Comparison of ENCODE assay signal across 14 cellular contexts in genomic region chr17:57326348-57326747, GRCh38.
DNase-seq lines count a peak whose midpoint lies in the region; ATAC-seq and TF ChIP-seq lines count a peak whose summit lies in the region.
"Had no signal": no experiment of that assay in that cellular context is flagged by ENCODE, and none has a peak within 500 bp of the region (broad histone marks: within the 10 kb centered on the region; RNA-seq: fewer than 3 reads in every experiment).

No MANE protein-coding gene starts in this region.

- H3K27ac ChIP-seq in DND-41 (ENCODE audit: low read length) (peak overlapping the region; percentile 47), Karpas-422 (ENCODE audit: low read length) (peak overlapping the region; percentile 23), hepatocyte (peak overlapping the region; percentile 70), psoas muscle (peak overlapping the region; percentile 36)

- H3K4me3 ChIP-seq in DND-41 (ENCODE audit: low read depth in 1 of 2, low read length in 2 of 2) (no peak overlapping the region), Karpas-422 (ENCODE audit: low read length) (no peak overlapping the region), hepatocyte (no peak overlapping the region), psoas muscle (no peak overlapping the region)

- H3K4me2 ChIP-seq in DND-41 (ENCODE audit: insufficient read depth, low read length) (no peak overlapping the region), Karpas-422 (ENCODE audit: low read depth, low read length, poor library complexity, severe bottlenecking) (no peak overlapping the region), hepatocyte (no peak overlapping the region)

- no peaks in the 10 kb centered on the region for H3K9me2 ChIP-seq in Karpas-422 (replicated peaks; ENCODE audit: insufficient read depth, low read length)
- H3K9me2 ChIP-seq in hepatocyte (replicated peaks; ENCODE audit: insufficient read depth): no peaks in the 10 kb centered on the region

- peaks cover 98% of the 10 kb centered on the region for H3K36me3 ChIP-seq in DND-41 (ENCODE audit: insufficient read depth, low read length)
- no peaks in the 10 kb centered on the region; the same call in 1 of the 2 replicates for H3K36me3 ChIP-seq in Karpas-422 (ENCODE audit: insufficient read depth, low read length)
- no peaks in the 10 kb centered on the region for H3K36me3 ChIP-seq in hepatocyte (replicated peaks; ENCODE audit: insufficient read depth, low read depth)
- no peaks in the 10 kb centered on the region for H3K36me3 ChIP-seq in psoas muscle (ENCODE audit: insufficient read depth in 1 of 2, low read depth in 1 of 2)

- H4K20me1 ChIP-seq in DND-41 (ENCODE audit: insufficient read depth, low read length): peaks cover 92% of the 10 kb centered on the region
- peaks cover 4% of the 10 kb centered on the region; the same call in 1 of the 2 replicates for H4K20me1 ChIP-seq in Karpas-422 (ENCODE audit: insufficient read depth, low read depth, low read length)
- peaks cover 3% of the 10 kb centered on the region for H4K20me1 ChIP-seq in hepatocyte (ENCODE audit: insufficient read depth, poor library complexity, severe bottlenecking)

- H3K9ac ChIP-seq in DND-41 (ENCODE audit: low read depth, low read length) (no peak overlapping the region), Karpas-422 (ENCODE audit: low read length) (no peak overlapping the region; the same call in 1 of the 2 replicates)

- DNase-seq in DND-41 (no peak), Karpas-422 (no peak), hepatocyte (ENCODE audit: low spot score) (peak; percentile 26), psoas muscle (no peak), anterior cingulate cortex (lab: John Stamatoyannopoulos, UW) (no peak), DMS79 (lab: John Stamatoyannopoulos, UW) (no peak)
- DNase-seq: ACHN, C1 segment of cervical spinal cord, GDM1, NCI-H1694 treated with DMSO at 0.1 percent for 48 hours, NCI-H510A treated with DMSO at 0.1 percent for 48 hours, NCI-H82, OCI-M1 had no signal

- TF ChIP-seq CTCF in DND-41 (IDR thresholded peaks at IDR 0.05; ENCODE audit: borderline replicate concordance, extremely low read depth, low read length, poor library complexity, severe bottlenecking): no peak
- no peak for TF ChIP-seq CTCF in hepatocyte (IDR thresholded peaks at IDR 0.05; ENCODE audit: poor library complexity)
- TF ChIP-seq CTCF in psoas muscle (IDR thresholded peaks at IDR 0.05): no peak

- H3K9me3 ChIP-seq in DND-41 (ENCODE audit: insufficient read depth, low read length, severe bottlenecking) (no peaks in the 10 kb centered on the region), Karpas-422 (ENCODE audit: low read length) (no peaks in the 10 kb centered on the region), hepatocyte (ENCODE audit: low read depth) (no peaks in the 10 kb centered on the region), psoas muscle (no peaks in the 10 kb centered on the region)

- H2AFZ ChIP-seq in DND-41 (ENCODE audit: low read depth, low read length) (no peak overlapping the region), Karpas-422 (ENCODE audit: low read length) (no peak overlapping the region), hepatocyte (no peak overlapping the region)

- intact Hi-C loops in psoas muscle (cut with DNase I): no loop called here

- ATAC-seq in DND-41 (ENCODE audit: insufficient read depth, low read depth) (no peak), psoas muscle (no peak), HG02970 (IDR thresholded peaks at IDR 0.05; ENCODE audit: low FRiP score, unreplicated experiment) (no peak)

- WGBS in hepatocyte (ENCODE audit: low lambda C conversion rate, missing lambda C conversion rate): 76% methylated on average over 2 of the region's 2 CpGs
- WGBS in psoas muscle, 3 donors: 89 to 97% (median 96%) methylated on average over 2 of the region's 2 CpGs

- peaks cover 49% of the 10 kb centered on the region for H3K4me1 ChIP-seq in DND-41 (ENCODE audit: insufficient read depth, low read length)
- H3K4me1 ChIP-seq in Karpas-422 (ENCODE audit: low read length): peaks cover 39% of the 10 kb centered on the region
- no peaks in the 10 kb centered on the region for H3K4me1 ChIP-seq in hepatocyte (ENCODE audit: insufficient read depth)
- H3K4me1 ChIP-seq in psoas muscle: peaks cover 60% of the 10 kb centered on the region

- peaks cover 100% of the 10 kb centered on the region for H3K79me2 ChIP-seq in DND-41 (ENCODE audit: insufficient read depth, low read length)
- peaks cover 98% of the 10 kb centered on the region for H3K79me2 ChIP-seq in Karpas-422 (ENCODE audit: low read length)
- H3K79me2 ChIP-seq in hepatocyte: peaks cover 38% of the 10 kb centered on the region

- H3K27me3 ChIP-seq in DND-41 (ENCODE audit: insufficient read depth, low read length, poor library complexity) (no peaks in the 10 kb centered on the region), Karpas-422 (ENCODE audit: low read length) (no peaks in the 10 kb centered on the region), hepatocyte (no peaks in the 10 kb centered on the region), psoas muscle (ENCODE audit: insufficient read depth in 3 of 3, low read length in 2 of 3) (no peaks in the 10 kb centered on the region)
